Comparison of ENCODE assay signal across 8 cellular contexts in the genomic region with DNA sequence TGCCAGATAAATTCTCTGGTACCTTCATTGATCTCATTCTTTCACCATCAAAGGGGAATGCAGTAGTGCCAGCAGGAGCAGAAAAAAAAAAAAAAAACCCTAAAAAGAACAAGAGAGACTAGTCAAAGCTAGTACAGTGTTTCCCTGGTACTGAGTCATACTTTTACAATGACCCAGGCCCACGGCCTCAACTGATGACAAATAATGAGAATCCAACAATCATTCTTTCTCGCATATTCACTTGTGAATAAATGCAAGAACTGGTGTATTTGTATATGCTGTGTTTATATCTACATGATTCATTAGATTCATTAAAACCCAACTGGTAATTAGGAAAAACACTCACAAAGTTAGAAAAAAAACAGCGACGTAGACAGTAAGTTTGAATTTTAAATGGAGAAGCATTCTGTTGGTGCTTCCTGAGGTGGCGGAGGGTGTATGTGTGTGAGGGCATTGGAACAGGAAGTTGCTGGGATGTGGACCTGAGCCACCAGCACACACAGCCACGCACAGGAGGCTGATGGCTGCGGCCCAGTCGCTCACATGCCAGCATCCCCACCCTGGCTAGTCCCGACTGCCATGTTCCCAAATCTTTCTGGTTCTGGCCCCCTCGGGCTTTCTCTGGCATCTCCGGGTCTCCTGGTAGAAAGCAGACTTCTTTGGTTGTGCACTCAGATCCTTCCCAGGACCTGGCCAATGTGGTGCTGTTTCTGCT.
A peak's percentile ranks its signal among the peaks of the same experiment; 100 is the strongest.
DNase-seq lines count a peak whose midpoint lies in the region; ATAC-seq and TF ChIP-seq lines count a peak whose summit lies in the region.

No MANE protein-coding gene starts in this region.

- DNase-seq in activated CD4-positive, CD25-positive, alpha-beta regulatory T cell (lab: John Stamatoyannopoulos, UW): no peak
- DNase-seq in T-helper 22 cell (ENCODE audit: low read depth): peak; percentile 38
- peak; percentile 67 for DNase-seq in fibroblast of pulmonary artery (ENCODE audit: low read depth)
- peak; percentile 53 for DNase-seq in stimulated activated naive B cell treated with anti-CD40 and anti-IgM and Interleukin-4, amounts not matched to agents 10 μg/mL and 1 μg/mL and 100 μg/mL, for 72 hours
- DNase-seq in DMS153 (lab: John Stamatoyannopoulos, UW): no peak
- no peak for DNase-seq in HUDEP-2 (lab: John Stamatoyannopoulos, UW; ENCODE audit: unreplicated experiment in 76 of 76)

- no peak overlapping the region for H3K4me3 ChIP-seq in fibroblast of pulmonary artery (replicated peaks; ENCODE audit: low read depth, low read length)

- no peaks in the 10 kb centered on the region for H3K36me3 Mint-ChIP-seq in stimulated activated naive B cell treated with anti-CD40 and anti-IgM and Interleukin-4, amounts not matched to agents 10 μg/mL and 1 μg/mL and 100 μg/mL, for 72 hours

- no peaks in the 10 kb centered on the region for H3K9me3 Mint-ChIP-seq in stimulated activated naive B cell treated with anti-CD40 and anti-IgM and Interleukin-4, amounts not matched to agents 10 μg/mL and 1 μg/mL and 100 μg/mL, for 72 hours

- no peaks in the 10 kb centered on the region for H3K27me3 Mint-ChIP-seq in stimulated activated naive B cell treated with anti-CD40 and anti-IgM and Interleukin-4, amounts not matched to agents 10 μg/mL and 1 μg/mL and 100 μg/mL, for 72 hours

- ATAC-seq in activated CD4-positive, CD25-positive, alpha-beta regulatory T cell treated with anti-CD3 and anti-CD28 coated beads, Interleukin-2, amount 50 U/mL, for 24 hours: peak; percentile 97
- peak; percentile 67 for ATAC-seq in HG02981 (IDR thresholded peaks at IDR 0.05; ENCODE audit: unreplicated experiment)
- peak; percentile 81 to 83 for ATAC-seq in stimulated activated naive B cell treated with anti-CD40 and anti-IgM and Interleukin-4, amounts not matched to agents 10 μg/mL and 1 μg/mL and 100 μg/mL, for 72 hours (replicated peaks)

- peak overlapping the region; percentile 53 to 60 for H3K4me3 Mint-ChIP-seq in stimulated activated naive B cell treated with anti-CD40 and anti-IgM and Interleukin-4, amounts not matched to agents 10 μg/mL and 1 μg/mL and 100 μg/mL, for 72 hours

- peaks cover 48 to 56% of the 10 kb centered on the region in 2 donors for H3K4me1 Mint-ChIP-seq in stimulated activated naive B cell treated with anti-CD40 and anti-IgM and Interleukin-4, amounts not matched to agents 10 μg/mL and 1 μg/mL and 100 μg/mL, for 72 hours

- TF ChIP-seq CTCF in fibroblast of pulmonary artery (IDR thresholded peaks at IDR 0.05; ENCODE audit: low read length, missing control alignments): no peak

- H3K27ac Mint-ChIP-seq in stimulated activated naive B cell treated with anti-CD40 and anti-IgM and Interleukin-4, amounts not matched to agents 10 μg/mL and 1 μg/mL and 100 μg/mL, for 72 hours: peak overlapping the region; percentile 92

Comparison
In these comparisons a context has a peak if more than half of its experiments do, and no peak if none do; other contexts are left out.
1. DNase-seq: peak in T-helper 22 cell (single experiment), fibroblast of pulmonary artery (single experiment) and stimulated activated naive B cell treated with anti-CD40 and anti-IgM and Interleukin-4, amounts not matched to agents 10 μg/mL and 1 μg/mL and 100 μg/mL, for 72 hours (single experiment); none in activated CD4-positive, CD25-positive, alpha-beta regulatory T cell (0 of 4), DMS153 (single experiment) and HUDEP-2 (0 of 76).
2. Peak in every context shown above with its lines, with median percentiles within 50 percentile points of each other: ATAC-seq.